ENCODE assay signal across 1 cellular context in the genomic region with DNA sequence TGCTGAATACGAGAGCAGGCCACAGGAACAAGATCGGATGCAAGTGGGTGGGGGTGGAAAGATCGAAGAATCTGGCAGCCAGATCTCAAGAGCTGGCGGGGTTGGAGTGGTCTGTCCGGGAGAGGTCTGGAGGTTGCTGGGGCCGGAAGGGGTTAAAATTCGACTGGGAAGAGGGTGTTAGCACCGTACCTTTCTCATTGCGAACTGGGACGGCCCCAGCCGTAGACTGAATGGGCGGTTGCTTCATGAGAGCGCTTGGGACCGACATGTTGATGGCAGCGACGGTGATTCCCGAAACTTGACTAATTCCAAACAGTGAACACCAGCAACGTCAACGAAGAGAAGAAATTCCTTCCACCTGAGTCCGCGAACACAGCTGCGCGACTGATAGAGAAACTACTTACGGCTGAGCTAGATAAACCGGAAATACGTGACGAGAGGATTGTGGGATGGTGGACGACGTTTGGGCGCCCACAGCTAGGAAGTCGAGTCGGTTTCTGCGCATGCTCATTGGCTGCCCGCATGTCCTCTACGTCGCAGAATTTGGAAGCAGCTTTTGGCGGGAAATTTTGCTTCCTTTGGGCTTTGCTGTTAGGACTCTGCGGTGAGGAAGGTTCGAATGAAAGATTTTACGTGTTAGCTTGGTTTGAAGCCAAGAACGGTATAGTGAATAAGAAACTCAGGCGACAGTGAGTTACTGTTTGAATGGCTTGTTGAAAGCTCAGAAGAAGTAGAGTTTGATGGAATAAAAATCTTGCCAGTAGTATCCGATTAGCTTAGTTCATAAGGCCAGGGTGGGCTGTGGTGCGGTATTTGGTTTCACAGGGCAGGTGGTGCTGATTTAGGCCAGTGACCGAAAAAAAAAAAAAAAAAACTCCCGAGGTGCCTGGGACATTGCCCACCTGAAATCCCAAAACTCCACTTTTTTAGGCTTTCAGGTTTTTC.
TF ChIP-seq lines count a peak whose summit lies in the region.

TSS of gene MFAP1 (minus strand) at position 389 of the 945 bp plus-strand sequence. CDS start at position 268, 121 bp downstream.

TF ChIP-seq in HepG2, 621 proteins besides CTCF, POLR2A, EP300 and RAD21 (continued from another document and continues in another):
- no peak for TF ChIP-seq ELK4 (CRISPR knock-in tag; IDR thresholded peaks at IDR 0.05; ENCODE audit: borderline replicate concordance)
- TF ChIP-seq, protein P1, sequence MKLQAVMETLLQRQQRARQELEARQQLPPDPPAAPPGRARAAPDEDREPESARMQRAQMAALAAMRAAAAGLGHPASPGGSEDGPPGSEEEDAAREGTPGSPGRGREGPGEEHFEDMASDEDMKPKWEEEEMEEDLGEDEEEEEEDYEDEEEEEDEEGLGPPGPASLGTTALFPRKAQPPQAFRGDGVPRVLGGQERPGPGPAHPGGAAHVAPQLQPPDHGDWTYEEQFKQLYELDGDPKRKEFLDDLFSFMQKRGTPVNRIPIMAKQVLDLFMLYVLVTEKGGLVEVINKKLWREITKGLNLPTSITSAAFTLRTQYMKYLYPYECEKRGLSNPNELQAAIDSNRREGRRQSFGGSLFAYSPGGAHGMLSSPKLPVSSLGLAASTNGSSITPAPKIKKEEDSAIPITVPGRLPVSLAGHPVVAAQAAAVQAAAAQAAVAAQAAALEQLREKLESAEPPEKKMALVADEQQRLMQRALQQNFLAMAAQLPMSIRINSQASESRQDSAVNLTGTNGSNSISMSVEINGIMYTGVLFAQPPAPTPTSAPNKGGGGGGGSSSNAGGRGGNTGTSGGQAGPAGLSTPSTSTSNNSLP (IDR thresholded peaks at IDR 0.05; ENCODE audit: low read depth, low read length) = no peak
- TF ChIP-seq, protein P2, sequence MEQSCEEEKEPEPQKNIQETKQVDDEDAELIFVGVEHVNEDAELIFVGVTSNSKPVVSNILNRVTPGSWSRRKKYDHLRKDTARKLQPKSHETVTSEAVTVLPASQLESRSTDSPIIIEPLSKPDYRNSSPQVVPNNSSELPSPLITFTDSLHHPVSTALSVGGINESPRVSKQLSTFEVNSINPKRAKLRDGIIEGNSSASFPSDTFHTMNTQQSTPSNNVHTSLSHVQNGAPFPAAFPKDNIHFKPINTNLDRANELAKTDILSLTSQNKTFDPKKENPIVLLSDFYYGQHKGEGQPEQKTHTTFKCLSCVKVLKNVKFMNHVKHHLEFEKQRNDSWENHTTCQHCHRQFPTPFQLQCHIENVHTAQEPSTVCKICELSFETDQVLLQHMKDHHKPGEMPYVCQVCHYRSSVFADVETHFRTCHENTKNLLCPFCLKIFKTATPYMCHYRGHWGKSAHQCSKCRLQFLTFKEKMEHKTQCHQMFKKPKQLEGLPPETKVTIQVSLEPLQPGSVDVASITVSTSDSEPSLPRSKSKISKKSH (CRISPR knock-in tag; IDR thresholded peaks at IDR 0.05; ENCODE audit: borderline replicate concordance) = peak; percentile 61; the same call in 1 of the 2 replicates
- no peak for TF ChIP-seq ZNF251 (CRISPR knock-in tag; IDR thresholded peaks at IDR 0.05)
- TF ChIP-seq, protein P3, sequence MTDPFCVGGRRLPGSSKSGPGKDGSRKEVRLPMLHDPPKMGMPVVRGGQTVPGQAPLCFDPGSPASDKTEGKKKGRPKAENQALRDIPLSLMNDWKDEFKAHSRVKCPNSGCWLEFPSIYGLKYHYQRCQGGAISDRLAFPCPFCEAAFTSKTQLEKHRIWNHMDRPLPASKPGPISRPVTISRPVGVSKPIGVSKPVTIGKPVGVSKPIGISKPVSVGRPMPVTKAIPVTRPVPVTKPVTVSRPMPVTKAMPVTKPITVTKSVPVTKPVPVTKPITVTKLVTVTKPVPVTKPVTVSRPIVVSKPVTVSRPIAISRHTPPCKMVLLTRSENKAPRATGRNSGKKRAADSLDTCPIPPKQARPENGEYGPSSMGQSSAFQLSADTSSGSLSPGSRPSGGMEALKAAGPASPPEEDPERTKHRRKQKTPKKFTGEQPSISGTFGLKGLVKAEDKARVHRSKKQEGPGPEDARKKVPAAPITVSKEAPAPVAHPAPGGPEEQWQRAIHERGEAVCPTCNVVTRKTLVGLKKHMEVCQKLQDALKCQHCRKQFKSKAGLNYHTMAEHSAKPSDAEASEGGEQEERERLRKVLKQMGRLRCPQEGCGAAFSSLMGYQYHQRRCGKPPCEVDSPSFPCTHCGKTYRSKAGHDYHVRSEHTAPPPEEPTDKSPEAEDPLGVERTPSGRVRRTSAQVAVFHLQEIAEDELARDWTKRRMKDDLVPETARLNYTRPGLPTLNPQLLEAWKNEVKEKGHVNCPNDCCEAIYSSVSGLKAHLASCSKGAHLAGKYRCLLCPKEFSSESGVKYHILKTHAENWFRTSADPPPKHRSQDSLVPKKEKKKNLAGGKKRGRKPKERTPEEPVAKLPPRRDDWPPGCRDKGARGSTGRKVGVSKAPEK (CRISPR knock-in tag; IDR thresholded peaks at IDR 0.05; ENCODE audit: borderline replicate concordance) = peak; percentile 32; the same call in 1 of the 2 replicates
- no peak for TF ChIP-seq HNRNPH1 (optimal IDR thresholded peaks at IDR 0.05; ENCODE audit: low read depth, low read length)
- TF ChIP-seq RBM22 (optimal IDR thresholded peaks at IDR 0.05; ENCODE audit: low read length) = no peak
- TF ChIP-seq PHB2 (IDR thresholded peaks at IDR 0.05; ENCODE audit: partially characterized antibody) = no peak
- no peak for TF ChIP-seq MAFG (CRISPR knock-in tag; IDR thresholded peaks at IDR 0.05)
- TF ChIP-seq NCOA2 (CRISPR knock-in tag; IDR thresholded peaks at IDR 0.05) = peak; percentile 64
- TF ChIP-seq, protein P4, sequence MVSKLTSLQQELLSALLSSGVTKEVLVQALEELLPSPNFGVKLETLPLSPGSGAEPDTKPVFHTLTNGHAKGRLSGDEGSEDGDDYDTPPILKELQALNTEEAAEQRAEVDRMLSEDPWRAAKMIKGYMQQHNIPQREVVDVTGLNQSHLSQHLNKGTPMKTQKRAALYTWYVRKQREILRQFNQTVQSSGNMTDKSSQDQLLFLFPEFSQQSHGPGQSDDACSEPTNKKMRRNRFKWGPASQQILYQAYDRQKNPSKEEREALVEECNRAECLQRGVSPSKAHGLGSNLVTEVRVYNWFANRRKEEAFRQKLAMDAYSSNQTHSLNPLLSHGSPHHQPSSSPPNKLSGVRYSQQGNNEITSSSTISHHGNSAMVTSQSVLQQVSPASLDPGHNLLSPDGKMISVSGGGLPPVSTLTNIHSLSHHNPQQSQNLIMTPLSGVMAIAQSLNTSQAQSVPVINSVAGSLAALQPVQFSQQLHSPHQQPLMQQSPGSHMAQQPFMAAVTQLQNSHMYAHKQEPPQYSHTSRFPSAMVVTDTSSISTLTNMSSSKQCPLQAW (CRISPR knock-in tag; IDR thresholded peaks at IDR 0.05) = peak; percentile 72; the same call in 1 of the 2 replicates
- TF ChIP-seq HNRNPLL (IDR thresholded peaks at IDR 0.05; ENCODE audit: low read depth, low read length, poor library complexity, severe bottlenecking) = no peak
- TF ChIP-seq RCOR2 (CRISPR knock-in tag; IDR thresholded peaks at IDR 0.05) = no peak
- no peak for TF ChIP-seq ZNF484 (CRISPR knock-in tag; IDR thresholded peaks at IDR 0.05; ENCODE audit: borderline replicate concordance, low read depth)
- TF ChIP-seq TCF12 (IDR thresholded peaks at IDR 0.05) = no peak
- no peak for TF ChIP-seq TCF12 (CRISPR knock-in tag; IDR thresholded peaks at IDR 0.05)
- peak; percentile 64; the same call in 1 of the 2 replicates for TF ChIP-seq MYC (CRISPR knock-in tag; IDR thresholded peaks at IDR 0.05; ENCODE audit: borderline replicate concordance)
- TF ChIP-seq TFE3 (CRISPR knock-in tag; IDR thresholded peaks at IDR 0.05) = no peak
- TF ChIP-seq JUND (CRISPR knock-in tag; IDR thresholded peaks at IDR 0.05) = no peak
- TF ChIP-seq ZFP41 (CRISPR knock-in tag; IDR thresholded peaks at IDR 0.05; ENCODE audit: borderline replicate concordance) = no peak
- no peak for TF ChIP-seq ZNF383 (CRISPR knock-in tag; IDR thresholded peaks at IDR 0.05; ENCODE audit: borderline replicate concordance)
- no peak for TF ChIP-seq ZNF713 (CRISPR knock-in tag; IDR thresholded peaks at IDR 0.05)
- TF ChIP-seq TCF7L2 (IDR thresholded peaks at IDR 0.05; ENCODE audit: low read depth, low read length) = no peak
- no peak for TF ChIP-seq ZNF180 (CRISPR knock-in tag; IDR thresholded peaks at IDR 0.05; ENCODE audit: borderline replicate concordance, low read depth)
- TF ChIP-seq HMG20B (CRISPR knock-in tag; conservative IDR thresholded peaks at IDR 0.05) = no peak
- TF ChIP-seq RBM39 (IDR thresholded peaks at IDR 0.05; ENCODE audit: low read depth, low read length, poor library complexity, severe bottlenecking) = no peak
- TF ChIP-seq ZNF83 (CRISPR knock-in tag; IDR thresholded peaks at IDR 0.05; ENCODE audit: borderline replicate concordance) = no peak
- TF ChIP-seq ZNF263 (CRISPR knock-in tag; IDR thresholded peaks at IDR 0.05) = peak; percentile 70; the same call in 1 of the 2 replicates
- no peak for TF ChIP-seq RFXANK (CRISPR knock-in tag; IDR thresholded peaks at IDR 0.05)
- TF ChIP-seq, protein P5, sequence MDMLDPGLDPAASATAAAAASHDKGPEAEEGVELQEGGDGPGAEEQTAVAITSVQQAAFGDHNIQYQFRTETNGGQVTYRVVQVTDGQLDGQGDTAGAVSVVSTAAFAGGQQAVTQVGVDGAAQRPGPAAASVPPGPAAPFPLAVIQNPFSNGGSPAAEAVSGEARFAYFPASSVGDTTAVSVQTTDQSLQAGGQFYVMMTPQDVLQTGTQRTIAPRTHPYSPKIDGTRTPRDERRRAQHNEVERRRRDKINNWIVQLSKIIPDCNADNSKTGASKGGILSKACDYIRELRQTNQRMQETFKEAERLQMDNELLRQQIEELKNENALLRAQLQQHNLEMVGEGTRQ (IDR thresholded peaks at IDR 0.05; ENCODE audit: low read depth, low read length) = no peak
- TF ChIP-seq, protein P5 (CRISPR knock-in tag; IDR thresholded peaks at IDR 0.05; ENCODE audit: borderline replicate concordance) = no peak
- TF ChIP-seq ZNF232 (CRISPR knock-in tag; IDR thresholded peaks at IDR 0.05; ENCODE audit: borderline replicate concordance) = peak; percentile 81; the same call in 1 of the 2 replicates
- no peak for TF ChIP-seq HINFP (CRISPR knock-in tag; IDR thresholded peaks at IDR 0.05; ENCODE audit: low read depth)
- peak; percentile 73; the same call in 1 of the 2 replicates for TF ChIP-seq ZNF788 (CRISPR knock-in tag; IDR thresholded peaks at IDR 0.05; ENCODE audit: borderline replicate concordance)
- TF ChIP-seq ZIK1 (CRISPR knock-in tag; IDR thresholded peaks at IDR 0.05; ENCODE audit: borderline replicate concordance, low read depth) = peak; percentile 44; the same call in 1 of the 2 replicates
- TF ChIP-seq, protein P6, sequence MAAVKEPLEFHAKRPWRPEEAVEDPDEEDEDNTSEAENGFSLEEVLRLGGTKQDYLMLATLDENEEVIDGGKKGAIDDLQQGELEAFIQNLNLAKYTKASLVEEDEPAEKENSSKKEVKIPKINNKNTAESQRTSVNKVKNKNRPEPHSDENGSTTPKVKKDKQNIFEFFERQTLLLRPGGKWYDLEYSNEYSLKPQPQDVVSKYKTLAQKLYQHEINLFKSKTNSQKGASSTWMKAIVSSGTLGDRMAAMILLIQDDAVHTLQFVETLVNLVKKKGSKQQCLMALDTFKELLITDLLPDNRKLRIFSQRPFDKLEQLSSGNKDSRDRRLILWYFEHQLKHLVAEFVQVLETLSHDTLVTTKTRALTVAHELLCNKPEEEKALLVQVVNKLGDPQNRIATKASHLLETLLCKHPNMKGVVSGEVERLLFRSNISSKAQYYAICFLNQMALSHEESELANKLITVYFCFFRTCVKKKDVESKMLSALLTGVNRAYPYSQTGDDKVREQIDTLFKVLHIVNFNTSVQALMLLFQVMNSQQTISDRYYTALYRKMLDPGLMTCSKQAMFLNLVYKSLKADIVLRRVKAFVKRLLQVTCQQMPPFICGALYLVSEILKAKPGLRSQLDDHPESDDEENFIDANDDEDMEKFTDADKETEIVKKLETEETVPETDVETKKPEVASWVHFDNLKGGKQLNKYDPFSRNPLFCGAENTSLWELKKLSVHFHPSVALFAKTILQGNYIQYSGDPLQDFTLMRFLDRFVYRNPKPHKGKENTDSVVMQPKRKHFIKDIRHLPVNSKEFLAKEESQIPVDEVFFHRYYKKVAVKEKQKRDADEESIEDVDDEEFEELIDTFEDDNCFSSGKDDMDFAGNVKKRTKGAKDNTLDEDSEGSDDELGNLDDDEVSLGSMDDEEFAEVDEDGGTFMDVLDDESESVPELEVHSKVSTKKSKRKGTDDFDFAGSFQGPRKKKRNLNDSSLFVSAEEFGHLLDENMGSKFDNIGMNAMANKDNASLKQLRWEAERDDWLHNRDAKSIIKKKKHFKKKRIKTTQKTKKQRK (IDR thresholded peaks at IDR 0.05; ENCODE audit: low read length) = no peak
